ENCODE assay signal across 13 cellular contexts in the genomic region with DNA sequence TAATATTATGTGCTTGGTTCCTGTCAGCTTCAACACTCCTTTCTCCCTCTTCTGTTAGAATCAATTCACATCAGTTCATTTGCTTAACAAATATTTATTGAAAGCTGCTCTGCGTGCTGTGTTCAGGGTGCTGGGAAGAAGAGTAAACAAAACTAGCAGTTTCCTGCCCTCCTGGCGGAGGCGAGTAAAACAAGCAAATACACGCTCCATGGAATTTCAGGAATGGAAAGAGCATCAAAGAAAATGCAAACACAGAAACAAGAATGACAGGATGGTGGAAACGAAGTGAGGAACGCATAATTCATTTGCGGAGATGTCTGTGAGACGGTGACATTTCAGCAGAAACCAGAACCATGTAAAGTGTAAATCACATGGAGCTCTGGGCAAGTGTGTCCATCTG. TPM values are rescaled to one million over a fixed set of nuclear protein-coding genes. Genes with fewer than 3 reads are reported as not detected.
A peak's percentile ranks its signal among the peaks of the same experiment; 100 is the strongest.
DNase-seq lines count a peak whose midpoint lies in the region; ATAC-seq, FAIRE-seq and TF ChIP-seq lines count a peak whose summit lies in the region.
"Had no signal": no experiment of that assay in that cellular context is flagged by ENCODE, and none has a peak within 500 bp of the region (broad histone marks: within the 10 kb centered on the region; RNA-seq: fewer than 3 reads in every experiment).

No MANE protein-coding gene starts in this region.

- no peak overlapping the region for H3K4me3 Mint-ChIP-seq in CD14-positive monocyte
- H3K4me3 Mint-ChIP-seq: dendritic cell treated with granulocyte-macrophage colony-stimulating factor and Interleukin-4, amounts not matched to agents 40 ng/mL and 50 ng/mL, for 4 days had no signal

- POLR2A ChIA-PET in HepG2 (lab: Yijun Ruan, JAX) = interaction anchor here (0.7 kb wide), 1 partner anchor 154 kb away, joined by 3 read pairs; no protein-coding TSS in a partner anchor

- no peaks in the 10 kb centered on the region for H3K27me3 ChIP-seq in bronchial epithelial cell (ENCODE audit: control insufficient read depth, insufficient read depth, low read length)
- peaks cover 2 to 5% of the 10 kb centered on the region in 2 experiments; a peak in 2 of 5 replicates for H3K27me3 ChIP-seq in HepG2 (ENCODE audit: control insufficient read depth in 1 of 2, insufficient read depth in 2 of 2, low read length in 2 of 2)
- H3K27me3 ChIP-seq: uterus had no signal

- peaks cover 0 to 2% (median 0%) of the 10 kb centered on the region in 3 donors for H3K27me3 Mint-ChIP-seq in CD14-positive monocyte (ENCODE audit: low read depth in 3 of 3)

- no peaks in the 10 kb centered on the region for H3K36me3 ChIP-seq in bronchial epithelial cell (ENCODE audit: control insufficient read depth, insufficient read depth, low read length)
- no peaks in the 10 kb centered on the region for H3K36me3 ChIP-seq in HepG2 (replicated peaks in 1 of 2; ENCODE audit: control insufficient read depth in 1 of 2, insufficient read depth in 2 of 2, low read length in 2 of 2)
- H3K36me3 ChIP-seq: uterus had no signal

- ATAC-seq in HepG2 (peak; percentile 99), GM19324 (IDR thresholded peaks at IDR 0.05; ENCODE audit: low FRiP score, unreplicated experiment) (no peak), HG03175 (IDR thresholded peaks at IDR 0.05; ENCODE audit: unreplicated experiment) (no peak)

- 0% methylated on average over 8 of the region's 8 CpGs for WGBS in HepG2 (ENCODE audit: low lambda C conversion rate)

- FAIRE-seq in bronchial epithelial cell (lab: Jason Lieb, UNC) = peak; percentile 93
- peak; percentile 67 for FAIRE-seq in HepG2 (lab: Jason Lieb, UNC)
- FAIRE-seq: H54 had no signal

- H4K20me1 ChIP-seq in HepG2 (ENCODE audit: insufficient read depth, low read length) = no peaks in the 10 kb centered on the region

- H3K4me3 ChIP-seq in bronchial epithelial cell (ENCODE audit: low read depth, low read length) (no peak overlapping the region), HepG2 (replicated peaks in 1 of 3; ENCODE audit: insufficient read depth in 1 of 3, low read depth in 2 of 3, low read length in 3 of 3) (no peak overlapping the region)
- H3K4me3 ChIP-seq: lung, uterus had no signal

- H3K4me1 Mint-ChIP-seq in CD14-positive monocyte = no peaks in the 10 kb centered on the region

- no peak for TF ChIP-seq CTCF in bronchial epithelial cell (IDR thresholded peaks at IDR 0.05; ENCODE audit: insufficient read depth, low read length, severe bottlenecking)
- TF ChIP-seq CTCF in HepG2 (CRISPR knock-in tag; IDR thresholded peaks at IDR 0.05) = peak; percentile 31
- TF ChIP-seq CTCF in CD14-positive monocyte (IDR thresholded peaks at IDR 0.05) = no peak

- CTCF ChIA-PET in HepG2 (lab: Yijun Ruan, JAX; ENCODE audit: low intra/inter-chr PET ratio, low total read pairs) = interaction anchor here (0.9 to 2.7 kb wide), 2 partner anchors 12 to 147 kb away, joined by 3 to 13 read pairs; no protein-coding TSS in a partner anchor

- no peak overlapping the region for H2AFZ ChIP-seq in HepG2 (ENCODE audit: low read length)

- H3K79me2 ChIP-seq in HepG2 (ENCODE audit: insufficient read depth, low read length) = no peaks in the 10 kb centered on the region

- peak; percentile 60 for DNase-seq in Caki2 (ENCODE audit: low read depth)
- DNase-seq in NCI-H2081 treated with DMSO at 0.1 percent for 48 hours (lab: John Stamatoyannopoulos, UW) = peak; percentile 71
- peak; percentile 94 for DNase-seq in bronchial epithelial cell (ENCODE audit: low read depth)
- DNase-seq in HepG2 (ENCODE audit: low spot score) = peak; percentile 94
- no peak for DNase-seq in CD14-positive monocyte (ENCODE audit: low spot score)
- no peak for DNase-seq in DMS79 treated with DMSO at 0.1 percent for 48 hours (lab: John Stamatoyannopoulos, UW)
- DNase-seq: uterus had no signal

- peak overlapping the region; percentile 65 for H3K4me2 ChIP-seq in HepG2 (ENCODE audit: low read depth, low read length)

- in situ Hi-C loops in Caki2 (cut with HindIII; ENCODE audit: low pct_unique_long_range_greater_than_20kb, low sequenced_read_pairs) = no loop called here
- in situ Hi-C loops in HepG2 (cut with HindIII; ENCODE audit: extremely low pct_ligation_motif_present, low pct_unique_long_range_greater_than_20kb) = loop anchor here (5.0 to 10.0 kb wide), 3 partner anchors 323 to 716 kb away; no protein-coding TSS in a partner anchor

- no TSS peak for BruUV-seq in HepG2 (replicated peaks; lab: Mats Ljungman, UMichigan)

- peak; percentile 49 to 87; a peak in 2 of 4 replicates for TF ChIP-seq EP300 in HepG2 (IDR thresholded peaks at IDR 0.05; ENCODE audit: low read depth in 2 of 2, low read length in 2 of 2)
- peak; percentile 85; the same call in 1 of the 2 replicates for TF ChIP-seq EP300 in HepG2 (CRISPR knock-in tag; IDR thresholded peaks at IDR 0.05; ENCODE audit: borderline replicate concordance)

- no peak overlapping the region for H3K9ac ChIP-seq in HepG2 (ENCODE audit: insufficient read depth, low read depth, low read length)

- H3K4me1 ChIP-seq in HepG2 (ENCODE audit: insufficient read depth, low read length) = peaks cover 51% of the 10 kb centered on the region
- H3K4me1 ChIP-seq: uterus had no signal

- H3K9me3 Mint-ChIP-seq in CD14-positive monocyte = peaks cover 0 to 6% (median 0%) of the 10 kb centered on the region in 7 donors

- H3K27ac Mint-ChIP-seq in CD14-positive monocyte = no peak overlapping the region
- H3K27ac Mint-ChIP-seq: dendritic cell treated with granulocyte-macrophage colony-stimulating factor and Interleukin-4, amounts not matched to agents 40 ng/mL and 50 ng/mL, for 4 days had no signal

- no peak overlapping the region for H3K27ac ChIP-seq in HepG2 (ENCODE audit: extremely low read length, insufficient read depth, low read length)
- H3K27ac ChIP-seq: uterus had no signal

- TF ChIP-seq RAD21 in HepG2 (CRISPR knock-in tag; IDR thresholded peaks at IDR 0.05) = no peak

- TF ChIP-seq POLR2A in HepG2 (IDR thresholded peaks at IDR 0.05; ENCODE audit: insufficient read depth in 1 of 2, low read depth in 2 of 2, low read length in 2 of 2) = no peak

- intact Hi-C loops in HepG2 (cut with micrococcal nuclease; ENCODE audit: unreplicated experiment) (loop anchor here (1.0 to 10.0 kb wide), 7 partner anchors 147 to 856 kb away; partner anchors contain the start of gene KPNA4), CD14-positive monocyte (cut with micrococcal nuclease) (loop anchor here in 1 of 2 donors (5.0 to 10.0 kb wide), 2 partner anchors 148 to 466 kb away; no protein-coding TSS in a partner anchor)

- H3K9me3 ChIP-seq in HepG2 (ENCODE audit: low read length) = no peaks in the 10 kb centered on the region
- H3K9me3 ChIP-seq: uterus had no signal

- no peaks in the 10 kb centered on the region for H3K36me3 Mint-ChIP-seq in CD14-positive monocyte

TF ChIP-seq in HepG2, 621 proteins besides CTCF, POLR2A, EP300 and RAD21 (continues in another document):
- TF ChIP-seq ZNF30 (CRISPR knock-in tag; IDR thresholded peaks at IDR 0.05) (no peak), AGO1 (IDR thresholded peaks at IDR 0.05; ENCODE audit: low read depth, low read length, poor library complexity, severe bottlenecking) (no peak), ZSCAN31 (CRISPR knock-in tag; IDR thresholded peaks at IDR 0.05; ENCODE audit: low read depth) (no peak; the same call in 1 of the 2 replicates), NCOA2 (CRISPR knock-in tag; IDR thresholded peaks at IDR 0.05) (peak; percentile 84), ZNF569 (CRISPR knock-in tag; IDR thresholded peaks at IDR 0.05; ENCODE audit: borderline replicate concordance) (no peak), ZFP41 (CRISPR knock-in tag; IDR thresholded peaks at IDR 0.05; ENCODE audit: borderline replicate concordance) (no peak), ATRX (CRISPR knock-in tag; IDR thresholded peaks at IDR 0.05; ENCODE audit: borderline replicate concordance) (no peak)
- TF ChIP-seq, protein P1, sequence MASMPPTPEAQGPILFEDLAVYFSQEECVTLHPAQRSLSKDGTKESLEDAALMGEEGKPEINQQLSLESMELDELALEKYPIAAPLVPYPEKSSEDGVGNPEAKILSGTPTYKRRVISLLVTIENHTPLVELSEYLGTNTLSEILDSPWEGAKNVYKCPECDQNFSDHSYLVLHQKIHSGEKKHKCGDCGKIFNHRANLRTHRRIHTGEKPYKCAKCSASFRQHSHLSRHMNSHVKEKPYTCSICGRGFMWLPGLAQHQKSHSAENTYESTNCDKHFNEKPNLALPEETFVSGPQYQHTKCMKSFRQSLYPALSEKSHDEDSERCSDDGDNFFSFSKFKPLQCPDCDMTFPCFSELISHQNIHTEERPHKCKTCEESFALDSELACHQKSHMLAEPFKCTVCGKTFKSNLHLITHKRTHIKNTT (CRISPR knock-in tag; IDR thresholded peaks at IDR 0.05) = no peak

RNA-seq across cellular contexts. Expression of gene SPTSSB, which starts 49.4 kb away (rescaled TPM):
- not detected in 2 replicates for total RNA-seq in Caki2 (2014; rRNA removed; shearing (Covaris generic); ENCODE audit: low replicate concordance)
- total RNA-seq in bronchial epithelial cell = 3.9 and 6.3 TPM in 2 replicates
- total RNA-seq in HepG2 (2016; rRNA removed; fragmentation: Illumina TruSeq; extraction: Trizol) = 0.51 and 0.84 TPM in 2 replicates
- not detected in 2 replicates for total RNA-seq in HepG2 (2016; cell fraction: cytosol; rRNA removed; fragmentation: Illumina TruSeq; extraction: Trizol; ENCODE audit: low read depth)
- total RNA-seq in HepG2 (2016; cell fraction: insoluble cytoplasmic fraction; rRNA removed; fragmentation: Illumina TruSeq; extraction: Trizol) = 0.25 and 0.37 TPM in 2 replicates
- total RNA-seq in HepG2 (2016; cell fraction: membrane; rRNA removed; fragmentation: Illumina TruSeq; extraction: Trizol) = 0.59 and 1.9 TPM in 2 replicates
- total RNA-seq in HepG2 (2016; cell fraction: nucleus; rRNA removed; fragmentation: Illumina TruSeq; extraction: Trizol) = 0.28 TPM in 1 of 2 replicates, not detected in the other
- 2.4 and 4.2 TPM in 2 replicates for polyA plus RNA-seq in HepG2 (2011; rRNA removed)
- polyA plus RNA-seq in HepG2 (2011; cell fraction: cytosol; rRNA removed) = 0.42 and 0.58 TPM in 2 replicates
- 0.19 and 0.39 TPM in 2 replicates for polyA plus RNA-seq in HepG2 (2011; cell fraction: nucleus; rRNA removed)
- polyA plus RNA-seq in HepG2 (2012) = 0.05 and 0.32 TPM in 2 replicates
- 0.10 and 0.24 TPM in 2 replicates for polyA plus RNA-seq in HepG2 (2016; cell fraction: cytosol; fragmentation: Illumina TruSeq; extraction: Trizol; ENCODE audit: low read depth)
- polyA plus RNA-seq in HepG2 (2016; cell fraction: insoluble cytoplasmic fraction; fragmentation: Illumina TruSeq; extraction: Trizol; ENCODE audit: low read depth) = 0.10 and 0.25 TPM in 2 replicates
- polyA plus RNA-seq in HepG2 (2016; cell fraction: membrane; fragmentation: Illumina TruSeq; extraction: Trizol; ENCODE audit: low read depth) = 0.56 and 0.58 TPM in 2 replicates
- polyA plus RNA-seq in HepG2 (2016; cell fraction: nucleus; fragmentation: Illumina TruSeq; extraction: Trizol; ENCODE audit: insufficient read depth, low read depth) = 0.29 and 1.9 TPM in 2 replicates
- 0.12 TPM in 1 of 2 replicates, not detected in the other for polyA minus RNA-seq in HepG2 (2011; rRNA and poly(A)+ RNA removed; ENCODE audit: low replicate concordance)
- not detected in 2 replicates for polyA minus RNA-seq in HepG2 (2011; cell fraction: cytosol; rRNA and poly(A)+ RNA removed)
- polyA minus RNA-seq in HepG2 (2011; cell fraction: nucleus; rRNA and poly(A)+ RNA removed) = 2.4 and 4.0 TPM in 2 replicates
- not detected for polyA plus RNA-seq in CD14-positive monocyte
- polyA plus RNA-seq: BJ had no signal

Comparison
In these comparisons a context has a peak if more than half of its experiments do, and no peak if none do; other contexts are left out.
1. DNase-seq: peak in Caki2 (single experiment), NCI-H2081 treated with DMSO at 0.1 percent for 48 hours (single experiment), bronchial epithelial cell (single experiment) and HepG2 (single experiment); none in CD14-positive monocyte (single experiment) and DMS79 treated with DMSO at 0.1 percent for 48 hours (single experiment).